8 cellular contexts compared by ENCODE assay signal in the genomic region with DNA sequence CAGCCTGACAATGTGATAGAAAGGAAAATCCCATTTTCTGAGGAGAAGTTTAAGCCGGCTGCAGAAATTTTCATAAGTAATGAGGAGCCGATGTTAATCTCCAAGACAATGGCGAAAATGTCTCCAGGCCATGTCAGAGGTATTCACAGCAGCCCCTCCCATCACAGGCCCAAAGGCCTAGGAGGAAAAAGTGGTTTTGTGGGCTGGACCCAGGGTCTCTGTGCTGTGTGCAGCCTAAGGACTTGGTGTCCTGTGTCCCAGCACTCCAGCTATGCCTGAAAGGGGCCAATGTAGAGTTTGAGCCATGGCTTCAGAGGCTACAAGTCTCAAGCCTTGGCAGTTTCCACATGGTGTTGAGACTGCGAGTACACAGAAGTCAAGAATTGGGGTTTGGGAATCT. TPM values are rescaled to one million over a fixed set of nuclear protein-coding genes. Genes with fewer than 3 reads are reported as not detected.
"Had no signal": no experiment of that assay in that cellular context is flagged by ENCODE, and none has a peak within 500 bp of the region (broad histone marks: within the 10 kb centered on the region; RNA-seq: fewer than 3 reads in every experiment).

No MANE protein-coding gene starts in this region.

- H3K4me3 ChIP-seq: GM12878 had no signal

- FAIRE-seq: G401.6, GM12878, GM12891, GM12892, GM18507, GM19239 had no signal

- DNase-seq: GDM1, GF-D8 had no signal

- ATAC-seq: GM12878 had no signal

RNA-seq across cellular contexts. Expression of a gene that starts 32.9 kb away (rescaled TPM):
- total RNA-seq: GM12878 had no signal
